ENCODE assay signal across 8 cellular contexts in the genomic region with DNA sequence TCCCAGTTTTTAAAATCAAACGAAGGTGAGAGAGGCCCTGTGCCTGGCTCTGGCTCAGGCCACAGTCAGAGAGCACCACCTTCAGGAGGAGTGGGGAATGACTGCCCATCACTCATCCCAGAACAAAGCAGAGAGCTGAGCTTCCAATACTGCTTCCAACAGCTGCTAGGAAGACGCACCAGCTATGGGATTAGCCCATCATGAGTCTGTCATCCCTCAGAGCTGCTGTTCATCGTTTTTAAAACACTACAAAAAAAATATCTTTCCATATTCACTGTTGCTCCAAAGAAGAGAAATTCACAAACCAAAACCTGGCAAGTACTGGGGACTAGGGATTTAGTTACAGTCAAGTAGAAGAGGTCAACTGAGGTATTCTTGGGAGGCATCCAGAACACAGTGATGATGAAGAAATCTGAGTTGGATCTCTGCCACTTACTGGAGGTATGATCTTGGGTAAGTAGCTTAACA.
A peak's percentile ranks its signal among the peaks of the same experiment; 100 is the strongest.
DNase-seq lines count a peak whose midpoint lies in the region; ATAC-seq and TF ChIP-seq lines count a peak whose summit lies in the region.

No MANE protein-coding gene starts in this region.

- no peaks in the 10 kb centered on the region for H3K27me3 ChIP-seq in Loucy (ENCODE audit: insufficient read depth, low read length, poor library complexity, severe bottlenecking)
- H3K27me3 ChIP-seq in right lobe of liver, result no peaks in the 10 kb centered on the region

- no peaks in the 10 kb centered on the region for H3K9me3 ChIP-seq in Loucy (ENCODE audit: insufficient read depth, low read depth, low read length)
- H3K9me3 ChIP-seq in T-helper 17 cell (ENCODE audit: control insufficient read depth, low read length, poor library complexity, severe bottlenecking), result no peaks in the 10 kb centered on the region
- no peaks in the 10 kb centered on the region for H3K9me3 ChIP-seq in right lobe of liver

- TF ChIP-seq CTCF in GM20000 (IDR thresholded peaks at IDR 0.05; ENCODE audit: extremely low read depth, missing control alignments), result peak; percentile 60
- peak; percentile 96 for TF ChIP-seq CTCF in Loucy (conservative IDR thresholded peaks at IDR 0.05; ENCODE audit: low read length)
- peak; percentile 77 to 97 (median 90) for TF ChIP-seq CTCF in right lobe of liver (IDR thresholded peaks at IDR 0.05)

- H3K9ac ChIP-seq in Loucy (ENCODE audit: low read depth, low read length, poor library complexity, severe bottlenecking), result no peak overlapping the region

- TF ChIP-seq POLR2A in right lobe of liver (IDR thresholded peaks at IDR 0.05), result no peak

- in situ Hi-C loops in Caki2 (cut with HindIII; ENCODE audit: low pct_unique_long_range_greater_than_20kb, low sequenced_read_pairs), result no loop called here

- H3K4me3 Mint-ChIP-seq in T-helper 17 cell, result no peak overlapping the region
- no peak overlapping the region for H3K4me3 Mint-ChIP-seq in stimulated activated naive CD8-positive, alpha-beta T cell treated with anti-CD3 and anti-CD28 coated beads, Interleukin-15, amount 100 ng/mL, for 72 hours

- H2AFZ ChIP-seq in Loucy (ENCODE audit: low read length), result no peak overlapping the region

- H4K20me1 ChIP-seq in Loucy (ENCODE audit: insufficient read depth, low read length, poor library complexity, severe bottlenecking), result no peaks in the 10 kb centered on the region

- no peaks in the 10 kb centered on the region for H3K9me2 ChIP-seq in Loucy (replicated peaks; ENCODE audit: low read depth, low read length)

- H3K36me3 ChIP-seq in Loucy (ENCODE audit: insufficient read depth, low read length) (peaks cover 92% of the 10 kb centered on the region), right lobe of liver (peaks cover 0 to 6% (median 0%) of the 10 kb centered on the region in 4 donors)

- H3K27ac ChIP-seq in right lobe of liver, result peak overlapping the region in 1 of 3 donors; percentile 3

- no peaks in the 10 kb centered on the region for H3K79me2 ChIP-seq in Loucy (ENCODE audit: insufficient read depth, low read length)

- 0% methylated on average over 2 of the region's 3 CpGs for WGBS in right lobe of liver (ENCODE audit: insufficient coverage, low coverage, low lambda C conversion rate, missing lambda C conversion rate)

- no peak overlapping the region for H3K4me2 ChIP-seq in Loucy (ENCODE audit: low read depth, low read length, poor library complexity, severe bottlenecking)

- peaks cover 5% of the 10 kb centered on the region for H3K36me3 Mint-ChIP-seq in T-helper 17 cell (ENCODE audit: low read depth)

- H3F3A ChIP-seq in Loucy (ENCODE audit: low read depth), result no peaks in the 10 kb centered on the region

- intact Hi-C loops in right lobe of liver (cut with DNase I), result no loop called here

- H3K4me3 ChIP-seq in Loucy (ENCODE audit: low read length, poor library complexity, severe bottlenecking) (no peak overlapping the region), right lobe of liver (no peak overlapping the region)

- peak overlapping the region; percentile 19 for H3K27ac Mint-ChIP-seq in T-helper 17 cell
- no peak overlapping the region for H3K27ac Mint-ChIP-seq in stimulated activated naive CD8-positive, alpha-beta T cell treated with anti-CD3 and anti-CD28 coated beads, Interleukin-15, amount 100 ng/mL, for 72 hours

- peak; percentile 63 for ATAC-seq in T-helper 17 cell
- ATAC-seq in right lobe of liver, result peak; percentile 90 to 97 (median 93)
- ATAC-seq in stimulated activated naive CD8-positive, alpha-beta T cell treated with anti-CD3 and anti-CD28 coated beads, Interleukin-15, amount 100 ng/mL, for 72 hours, result peak; percentile 71

- H3K4me1 Mint-ChIP-seq in T-helper 17 cell, result peaks cover 8% of the 10 kb centered on the region
- H3K4me1 Mint-ChIP-seq in stimulated activated naive CD8-positive, alpha-beta T cell treated with anti-CD3 and anti-CD28 coated beads, Interleukin-15, amount 100 ng/mL, for 72 hours, result no peaks in the 10 kb centered on the region

- DNase-seq in Caki2 (ENCODE audit: low read depth) (peak; percentile 43), GM20000 (ENCODE audit: low spot score) (peak; percentile 27), T-helper 17 cell (peak in 1 of 3 donors; percentile 23), ecto neural progenitor cell (ENCODE audit: low spot score) (peak; percentile 70), right lobe of liver (peak; percentile 41 to 69 (median 65)), cortex of kidney (lab: John Stamatoyannopoulos, UW) (no peak)
- peak; percentile 25 to 27 for DNase-seq in stimulated activated naive CD8-positive, alpha-beta T cell treated with anti-CD3 and anti-CD28 coated beads, Interleukin-15, amount 100 ng/mL, for 72 hours

- H3K4me1 ChIP-seq in Loucy (ENCODE audit: insufficient read depth, low read length, poor library complexity, severe bottlenecking) (no peaks in the 10 kb centered on the region), right lobe of liver (peaks cover 0 to 26% (median 2%) of the 10 kb centered on the region in 4 donors)

- no peaks in the 10 kb centered on the region for H3K27me3 Mint-ChIP-seq in T-helper 17 cell
- H3K27me3 Mint-ChIP-seq in stimulated activated naive CD8-positive, alpha-beta T cell treated with anti-CD3 and anti-CD28 coated beads, Interleukin-15, amount 100 ng/mL, for 72 hours, result no peaks in the 10 kb centered on the region

- H3K9me3 Mint-ChIP-seq in stimulated activated naive CD8-positive, alpha-beta T cell treated with anti-CD3 and anti-CD28 coated beads, Interleukin-15, amount 100 ng/mL, for 72 hours, result no peaks in the 10 kb centered on the region
